In genomic region chr10:10293431-10293830, GRCh38 we compare ENCODE assay signal across 1 cellular context.
TF ChIP-seq lines count a peak whose summit lies in the region.

No MANE protein-coding gene starts in this region.

TF ChIP-seq in WTC11, 78 proteins besides CTCF, POLR2A, EP300 and RAD21 (continued from another document):
- TF ChIP-seq ARID4B (CRISPR knock-in tag; IDR thresholded peaks at IDR 0.05; ENCODE audit: borderline replicate concordance), result no peak
- TF ChIP-seq ZNF416 (CRISPR knock-in tag; IDR thresholded peaks at IDR 0.05), result no peak
- TF ChIP-seq AFF4 (CRISPR knock-in tag; IDR thresholded peaks at IDR 0.05; ENCODE audit: borderline replicate concordance), result no peak
